8 cellular contexts compared by ENCODE assay signal in genomic region chr2:34012728-34013302, GRCh38.
A peak's percentile ranks its signal among the peaks of the same experiment; 100 is the strongest.
DNase-seq lines count a peak whose midpoint lies in the region; ATAC-seq and TF ChIP-seq lines count a peak whose summit lies in the region.

No MANE protein-coding gene starts in this region.

- H3K4me3 ChIP-seq in PC-9 (no peak overlapping the region), upper lobe of right lung (no peak overlapping the region)

- no peaks in the 10 kb centered on the region for H3K79me2 ChIP-seq in PC-9 (ENCODE audit: low read depth)

- CTCF ChIA-PET in PC-9 (lab: Charles Lee), result interaction anchor here (1.0 kb wide), 1 partner anchor 339 kb away, joined by 4 read pairs; no protein-coding TSS in a partner anchor

- H3K36me3 ChIP-seq in PC-9 (ENCODE audit: low read depth) (no peaks in the 10 kb centered on the region), upper lobe of right lung (no peaks in the 10 kb centered on the region)

- H3K27ac ChIP-seq in PC-9, result no peak overlapping the region
- H3K27ac ChIP-seq in upper lobe of right lung, result no peak overlapping the region

- no peaks in the 10 kb centered on the region for H3K9me2 ChIP-seq in PC-9 (ENCODE audit: insufficient read depth)

- no peaks in the 10 kb centered on the region for H3F3A ChIP-seq in PC-9 (ENCODE audit: insufficient read depth, low read depth)

- peak; percentile 2 for DNase-seq in CD1c-positive myeloid dendritic cell (ENCODE audit: extremely low spot score)
- DNase-seq in PC-9, result peak in 1 of 2 experiments; percentile 23
- DNase-seq in ecto neural progenitor cell (ENCODE audit: low spot score), result peak; percentile 78
- peak; percentile 92 for DNase-seq in medulla oblongata (ENCODE audit: extremely low spot score)
- DNase-seq in upper lobe of right lung, result peak; percentile 67
- DNase-seq in NCI-H510A treated with DMSO at 0.1 percent for 48 hours (lab: John Stamatoyannopoulos, UW), result no peak

- H3K4me2 ChIP-seq in PC-9, result no peak overlapping the region

- H2AFZ ChIP-seq in PC-9, result no peak overlapping the region

- H3K27me3 ChIP-seq in PC-9 (ENCODE audit: insufficient read depth, low read depth), result no peaks in the 10 kb centered on the region
- no peaks in the 10 kb centered on the region for H3K27me3 ChIP-seq in upper lobe of right lung

- H3K9me3 ChIP-seq in PC-9 (ENCODE audit: insufficient read depth, low read depth), result no peaks in the 10 kb centered on the region
- peaks cover 3% of the 10 kb centered on the region for H3K9me3 ChIP-seq in upper lobe of right lung

- TF ChIP-seq CTCF in PC-9 (conservative IDR thresholded peaks at IDR 0.05) (peak; percentile 82), upper lobe of right lung (IDR thresholded peaks at IDR 0.05) (peak; percentile 73)

- H3K4me1 ChIP-seq in PC-9 (replicated peaks; ENCODE audit: insufficient read depth) (no peaks in the 10 kb centered on the region), upper lobe of right lung (no peaks in the 10 kb centered on the region)

- POLR2A ChIA-PET in PC-9 (lab: Charles Lee; ENCODE audit: unreplicated experiment), result no interaction called here

- H4K20me1 ChIP-seq in PC-9 (ENCODE audit: insufficient read depth), result no peaks in the 10 kb centered on the region

- no TSS peak for BruUV-seq in PC-9 (replicated peaks; lab: Mats Ljungman, UMichigan)

- intact Hi-C loops in PC-9 (cut with micrococcal nuclease; ENCODE audit: unreplicated experiment) (no loop called here), upper lobe of right lung (cut with DNase I) (no loop called here)

- peak; percentile 89 for ATAC-seq in GM18867 (IDR thresholded peaks at IDR 0.05; ENCODE audit: unreplicated experiment)
- peak; percentile 81 for ATAC-seq in HG03378 (IDR thresholded peaks at IDR 0.05; ENCODE audit: unreplicated experiment)
- peak; percentile 84 for ATAC-seq in upper lobe of right lung
